Comparison of ENCODE assay signal across 1 cellular context in genomic region chr16:67548265-67549126, GRCh38.
TF ChIP-seq lines count a peak whose summit lies in the region.

No MANE protein-coding gene starts in this region.

TF ChIP-seq in HepG2, 621 proteins besides CTCF, POLR2A, EP300 and RAD21:
- TF ChIP-seq ZSCAN9 (CRISPR knock-in tag; IDR thresholded peaks at IDR 0.05; ENCODE audit: borderline replicate concordance): no peak
- TF ChIP-seq RBM22 (optimal IDR thresholded peaks at IDR 0.05; ENCODE audit: low read length): peak; percentile 29
